Comparison of ENCODE assay signal across 14 cellular contexts in the genomic region with DNA sequence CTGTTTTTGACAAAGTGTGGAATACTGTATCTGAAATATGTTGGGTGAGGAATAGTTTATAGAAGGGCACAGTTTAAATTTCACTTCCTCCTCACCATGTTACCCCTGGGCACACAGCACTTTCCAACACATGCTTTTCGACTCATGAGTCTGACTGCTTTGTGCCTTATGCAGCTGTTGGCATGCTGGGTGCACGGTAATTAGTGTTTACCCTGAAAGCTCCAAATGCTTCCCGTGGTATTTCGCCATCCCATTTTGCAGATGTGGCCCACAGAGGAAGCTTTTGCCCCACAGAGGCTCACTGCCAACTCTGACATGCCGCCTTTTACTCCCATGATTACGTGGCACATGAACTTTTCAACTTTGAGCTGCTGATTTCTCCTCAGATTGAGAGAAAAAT.
A peak's percentile ranks its signal among the peaks of the same experiment; 100 is the strongest.
DNase-seq lines count a peak whose midpoint lies in the region; ATAC-seq and TF ChIP-seq lines count a peak whose summit lies in the region.
"Had no signal": no experiment of that assay in that cellular context is flagged by ENCODE, and none has a peak within 500 bp of the region (broad histone marks: within the 10 kb centered on the region; RNA-seq: fewer than 3 reads in every experiment).

No MANE protein-coding gene starts in this region.

- H3K27me3 ChIP-seq in breast epithelium (no peaks in the 10 kb centered on the region), lung (ENCODE audit: control insufficient read depth, insufficient read depth) (no peaks in the 10 kb centered on the region), thyroid gland (no peaks in the 10 kb centered on the region), foreskin keratinocyte (no peaks in the 10 kb centered on the region)

- peak overlapping the region; percentile 20 for H3K27ac Mint-ChIP-seq in activated T-cell treated with anti-CD3 and anti-CD28 coated beads, Interleukin-2, amount 50 U/mL, for 72 hours
- H3K27ac Mint-ChIP-seq: activated T-cell treated with anti-CD3 and anti-CD28 coated beads, Interleukin-2, amount 50 U/mL, for 24 hours had no signal

- H3K36me3 ChIP-seq in breast epithelium (no peaks in the 10 kb centered on the region), lung (ENCODE audit: control insufficient read depth in 2 of 2, insufficient read depth in 2 of 2, low read length in 2 of 2) (peaks cover 0 to 13% of the 10 kb centered on the region in 2 donors), thyroid gland (no peaks in the 10 kb centered on the region)

- intact Hi-C loops in breast epithelium (cut with DNase I; ENCODE audit: low total_unique reads) (no loop called here), thyroid gland (cut with DNase I) (no loop called here)

- no peaks in the 10 kb centered on the region for H3K9me3 Mint-ChIP-seq in activated T-cell treated with anti-CD3 and anti-CD28 coated beads, Interleukin-2, amount 50 U/mL, for 72 hours
- H3K9me3 Mint-ChIP-seq: activated T-cell treated with anti-CD3 and anti-CD28 coated beads, Interleukin-2, amount 50 U/mL, for 24 hours; central memory CD8-positive, alpha-beta T cell had no signal

- no peaks in the 10 kb centered on the region for H3K27me3 Mint-ChIP-seq in activated T-cell treated with anti-CD3 and anti-CD28 coated beads, Interleukin-2, amount 50 U/mL, for 72 hours (ENCODE audit: low read depth)
- H3K27me3 Mint-ChIP-seq: activated T-cell treated with anti-CD3 and anti-CD28 coated beads, Interleukin-2, amount 50 U/mL, for 24 hours; central memory CD8-positive, alpha-beta T cell had no signal

- DNase-seq in activated T-cell treated with anti-CD3 and anti-CD28 coated beads, Interleukin-2, amount 50 U/mL, for 72 hours = no peak
- DNase-seq in activated T-cell treated with anti-CD3 and anti-CD28 coated beads, Interleukin-2, amount 50 U/mL, for 1 hour = no peak
- DNase-seq in breast epithelium (ENCODE audit: low spot score in 2 of 2) = no peak
- peak; percentile 51 for DNase-seq in lung (ENCODE audit: low spot score)
- DNase-seq in thyroid gland = no peak
- no peak for DNase-seq in foreskin keratinocyte
- DNase-seq in NCI-H1694 treated with DMSO at 0.1 percent for 48 hours (lab: John Stamatoyannopoulos, UW) = no peak
- DNase-seq: ACHN; activated T-cell treated with anti-CD3 and anti-CD28 coated beads, Interleukin-2, amount 50 U/mL, for 24 hours; H7; NCI-H69; T-helper 2 cell had no signal

- H3K4me3 Mint-ChIP-seq in activated T-cell treated with anti-CD3 and anti-CD28 coated beads, Interleukin-2, amount 50 U/mL, for 72 hours = no peak overlapping the region
- H3K4me3 Mint-ChIP-seq: activated T-cell treated with anti-CD3 and anti-CD28 coated beads, Interleukin-2, amount 50 U/mL, for 24 hours; central memory CD8-positive, alpha-beta T cell had no signal

- peaks cover 4 to 37% of the 10 kb centered on the region in 2 donors for H3K36me3 Mint-ChIP-seq in activated T-cell treated with anti-CD3 and anti-CD28 coated beads, Interleukin-2, amount 50 U/mL, for 72 hours (ENCODE audit: insufficient read depth in 2 of 2)

- TF ChIP-seq POLR2A in breast epithelium (IDR thresholded peaks at IDR 0.05) = no peak
- no peak for TF ChIP-seq POLR2A in thyroid gland (IDR thresholded peaks at IDR 0.05)

- peaks cover 42% of the 10 kb centered on the region for H3K4me1 Mint-ChIP-seq in activated T-cell treated with anti-CD3 and anti-CD28 coated beads, Interleukin-2, amount 50 U/mL, for 72 hours (ENCODE audit: low read depth)

- ATAC-seq in activated T-cell treated with anti-CD3 and anti-CD28 coated beads, Interleukin-2, amount 50 U/mL, for 72 hours (replicated peaks in 1 of 2) = no peak
- ATAC-seq in lung (ENCODE audit: insufficient read depth, low FRiP score) (no peak), HG03565 (IDR thresholded peaks at IDR 0.05; ENCODE audit: unreplicated experiment) (no peak), foreskin keratinocyte (no peak)

- H3K4me1 ChIP-seq in breast epithelium (no peaks in the 10 kb centered on the region), lung (ENCODE audit: control insufficient read depth in 2 of 2, insufficient read depth in 2 of 2, low read length in 2 of 2) (peaks cover 13 to 31% of the 10 kb centered on the region in 2 donors), thyroid gland (peaks cover 21 to 57% of the 10 kb centered on the region in 2 donors), foreskin keratinocyte (peaks cover 4% of the 10 kb centered on the region)

- H3K9me3 ChIP-seq in breast epithelium (no peaks in the 10 kb centered on the region), lung (ENCODE audit: control insufficient read depth in 2 of 2, insufficient read depth in 1 of 2, low read length in 1 of 2) (no peaks in the 10 kb centered on the region), thyroid gland (no peaks in the 10 kb centered on the region)

- WGBS in lung, 2 donors = 26 to 56% methylated on average over 6 of the region's 6 CpGs
- 75 to 77% methylated on average over 6 of the region's 6 CpGs for WGBS in thyroid gland, 2 donors

- no peak overlapping the region for H3K4me3 ChIP-seq in breast epithelium
- no peak overlapping the region for H3K4me3 ChIP-seq in lung
- no peak overlapping the region for H3K4me3 ChIP-seq in thyroid gland (replicated peaks in 1 of 3)

- H3K27ac ChIP-seq in breast epithelium = peak overlapping the region; percentile 27 to 34
- peak overlapping the region in 1 of 2 donors; percentile 20 for H3K27ac ChIP-seq in lung (ENCODE audit: low read depth in 1 of 2, low read length in 1 of 2)
- H3K27ac ChIP-seq in thyroid gland = peak overlapping the region in 2 of 3 donors; percentile 73 to 80
- no peak overlapping the region for H3K27ac ChIP-seq in foreskin keratinocyte

- TF ChIP-seq CTCF in breast epithelium (IDR thresholded peaks at IDR 0.05) (no peak), lung (IDR thresholded peaks at IDR 0.05; ENCODE audit: control extremely low read depth, extremely low read depth) (no peak), thyroid gland (IDR thresholded peaks at IDR 0.05) (no peak), foreskin keratinocyte (conservative IDR thresholded peaks at IDR 0.05) (no peak)
